Comparison of ENCODE assay signal across 22 cellular contexts in the genomic region with DNA sequence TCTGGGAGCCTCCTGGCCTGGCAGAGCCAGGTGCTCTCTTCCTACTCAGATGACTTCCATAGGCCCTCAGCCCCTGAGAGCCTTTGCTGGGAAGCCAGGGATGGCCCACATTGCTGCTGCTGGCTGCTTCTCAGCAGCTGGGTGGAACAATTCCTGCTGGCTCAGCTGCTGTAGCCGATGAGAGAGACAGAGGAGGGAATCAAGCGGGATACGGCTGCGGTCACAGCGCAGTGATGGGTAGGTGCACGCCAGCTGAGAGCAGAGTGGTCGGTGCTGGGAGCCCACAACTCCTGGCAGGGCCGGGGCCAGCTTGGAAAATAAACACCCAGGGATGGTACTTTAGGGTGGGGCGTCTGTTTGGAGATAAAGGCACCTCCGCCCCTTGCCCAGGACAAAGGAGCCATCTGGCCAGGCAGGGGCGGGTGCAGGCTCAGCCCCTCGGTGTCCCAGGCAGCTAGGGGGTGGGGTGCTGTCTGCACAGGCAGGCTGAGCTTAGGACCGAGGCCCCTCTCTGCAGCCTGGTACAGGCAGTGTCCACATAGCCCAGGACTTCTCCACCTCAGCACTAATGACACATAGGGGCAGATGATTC.
A peak's percentile ranks its signal among the peaks of the same experiment; 100 is the strongest.
DNase-seq lines count a peak whose midpoint lies in the region; ATAC-seq and TF ChIP-seq lines count a peak whose summit lies in the region.
"Had no signal": no experiment of that assay in that cellular context is flagged by ENCODE, and none has a peak within 500 bp of the region (broad histone marks: within the 10 kb centered on the region; RNA-seq: fewer than 3 reads in every experiment).

No MANE protein-coding gene starts in this region.

- H3K9me2 ChIP-seq in GM23248 (ENCODE audit: insufficient read depth): no peaks in the 10 kb centered on the region

- POLR2A ChIA-PET in activated CD8-positive, alpha-beta T cell treated with anti-CD3 and anti-CD28 coated beads, Interleukin-2, amount 10 ng/mL, durations not matched to agents 7 days and 5 days (lab: Charles Lee): interaction anchor here (0.9 kb wide), 1 partner anchor 59 kb away, joined by 5 read pairs; no protein-coding TSS in a partner anchor
- POLR2A ChIA-PET in activated CD8-positive, alpha-beta T cell treated with anti-CD3 and anti-CD28 coated beads for 36 hours (lab: Charles Lee): no interaction called here

- H3K79me2 ChIP-seq in GM23248 (ENCODE audit: insufficient read depth): no peaks in the 10 kb centered on the region

- H3K4me3 Mint-ChIP-seq in activated CD8-positive, alpha-beta T cell treated with anti-CD3 and anti-CD28 coated beads, Interleukin-2, amount 10 ng/mL, durations not matched to agents 7 days and 5 days: no peak overlapping the region
- no peak overlapping the region for H3K4me3 Mint-ChIP-seq in activated CD8-positive, alpha-beta T cell treated with anti-CD3 and anti-CD28 coated beads for 36 hours
- peak overlapping the region; percentile 71 for H3K4me3 Mint-ChIP-seq in glutamatergic neuron (ENCODE audit: unreplicated experiment)
- H3K4me3 Mint-ChIP-seq: activated CD4-positive, alpha-beta T cell treated with anti-CD3 and anti-CD28 coated beads, Interleukin-2, amount 10 ng/mL, durations not matched to agents 24 days and 14 days; activated naive CD4-positive, alpha-beta T cell treated with anti-CD3 and anti-CD28 coated beads, Interleukin-2, amount 50 U/mL, for 24 hours; stimulated activated memory B cell treated with anti-CD40 and anti-IgM and Interleukin-4, amounts not matched to agents 10 μg/mL and 1 μg/mL and 100 μg/mL, for 72 hours had no signal

- peaks cover 5% of the 10 kb centered on the region for H3K9me3 Mint-ChIP-seq in activated CD8-positive, alpha-beta T cell treated with anti-CD3 and anti-CD28 coated beads, Interleukin-2, amount 10 ng/mL, durations not matched to agents 7 days and 5 days (ENCODE audit: insufficient read depth)
- no peaks in the 10 kb centered on the region for H3K9me3 Mint-ChIP-seq in activated CD8-positive, alpha-beta T cell treated with anti-CD3 and anti-CD28 coated beads for 36 hours
- H3K9me3 Mint-ChIP-seq in glutamatergic neuron (ENCODE audit: unreplicated experiment): peaks cover 3% of the 10 kb centered on the region
- H3K9me3 Mint-ChIP-seq: activated naive CD4-positive, alpha-beta T cell treated with anti-CD3 and anti-CD28 coated beads, Interleukin-2, amount 50 U/mL, for 24 hours; stimulated activated memory B cell treated with anti-CD40 and anti-IgM and Interleukin-4, amounts not matched to agents 10 μg/mL and 1 μg/mL and 100 μg/mL, for 72 hours had no signal

- H3K4me2 ChIP-seq in GM23248 (ENCODE audit: unreplicated experiment): no peak overlapping the region

- H4K20me1 ChIP-seq in GM23248 (ENCODE audit: insufficient read depth): no peaks in the 10 kb centered on the region

- H3K27me3 ChIP-seq in testis: no peaks in the 10 kb centered on the region
- no peaks in the 10 kb centered on the region for H3K27me3 ChIP-seq in GM23248 (replicated peaks; ENCODE audit: insufficient read depth)
- H3K27me3 ChIP-seq: MG63, vagina had no signal

- H3K9ac ChIP-seq in GM23248: no peak overlapping the region

- H3K27ac ChIP-seq in testis (no peak overlapping the region), GM23248 (no peak overlapping the region)
- H3K27ac ChIP-seq: vagina, VCaP had no signal

- peaks cover 8% of the 10 kb centered on the region for H3K4me1 ChIP-seq in testis
- H3K4me1 ChIP-seq in GM23248 (ENCODE audit: insufficient read depth): peaks cover 43% of the 10 kb centered on the region

- peaks cover 48% of the 10 kb centered on the region for H3F3A ChIP-seq in GM23248 (ENCODE audit: insufficient read depth)

- no peak for ATAC-seq in activated CD8-positive, alpha-beta T cell treated with anti-CD3 and anti-CD28 coated beads, Interleukin-2, amount 10 ng/mL, durations not matched to agents 7 days and 5 days
- ATAC-seq in activated CD8-positive, alpha-beta T cell treated with anti-CD3 and anti-CD28 coated beads for 36 hours: no peak
- ATAC-seq: stimulated activated memory B cell treated with anti-CD40 and anti-IgM and Interleukin-4, amounts not matched to agents 10 μg/mL and 1 μg/mL and 100 μg/mL, for 72 hours had no signal

- H3K27ac Mint-ChIP-seq in activated CD8-positive, alpha-beta T cell treated with anti-CD3 and anti-CD28 coated beads, Interleukin-2, amount 10 ng/mL, durations not matched to agents 7 days and 5 days: peak overlapping the region; percentile 9
- no peak overlapping the region for H3K27ac Mint-ChIP-seq in activated CD8-positive, alpha-beta T cell treated with anti-CD3 and anti-CD28 coated beads for 36 hours
- H3K27ac Mint-ChIP-seq in glutamatergic neuron (ENCODE audit: unreplicated experiment): peak overlapping the region; percentile 20
- H3K27ac Mint-ChIP-seq: activated CD4-positive, alpha-beta T cell treated with anti-CD3 and anti-CD28 coated beads, Interleukin-2, amount 10 ng/mL, durations not matched to agents 24 days and 14 days; activated naive CD4-positive, alpha-beta T cell treated with anti-CD3 and anti-CD28 coated beads, Interleukin-2, amount 50 U/mL, for 24 hours; stimulated activated memory B cell treated with anti-CD40 and anti-IgM and Interleukin-4, amounts not matched to agents 10 μg/mL and 1 μg/mL and 100 μg/mL, for 72 hours had no signal

- H3K9me3 ChIP-seq in testis (no peaks in the 10 kb centered on the region), GM23248 (ENCODE audit: low read depth) (no peaks in the 10 kb centered on the region)
- H3K9me3 ChIP-seq: vagina had no signal

- 50 to 56% methylated on average over 10 to 13 of the region's 13 CpGs for WGBS in testis, 2 donors
- WGBS in GM23248 (ENCODE audit: low coverage in 1 of 2, low lambda C conversion rate in 2 of 2, missing lambda C conversion rate in 2 of 2), 2 experiments: 43 to 62% methylated on average over 12 of the region's 13 CpGs

- CTCF ChIA-PET in activated CD8-positive, alpha-beta T cell treated with anti-CD3 and anti-CD28 coated beads, Interleukin-2, amount 10 ng/mL, durations not matched to agents 7 days and 5 days (lab: Charles Lee): no interaction called here
- CTCF ChIA-PET in activated CD8-positive, alpha-beta T cell treated with anti-CD3 and anti-CD28 coated beads for 36 hours (lab: Charles Lee): no interaction called here

- H3K4me1 Mint-ChIP-seq in activated CD8-positive, alpha-beta T cell treated with anti-CD3 and anti-CD28 coated beads, Interleukin-2, amount 10 ng/mL, durations not matched to agents 7 days and 5 days (ENCODE audit: low read depth): no peaks in the 10 kb centered on the region
- H3K4me1 Mint-ChIP-seq in activated CD8-positive, alpha-beta T cell treated with anti-CD3 and anti-CD28 coated beads for 36 hours (ENCODE audit: low read depth): no peaks in the 10 kb centered on the region
- H3K4me1 Mint-ChIP-seq in glutamatergic neuron (ENCODE audit: low read depth, unreplicated experiment): peaks cover 14% of the 10 kb centered on the region
- H3K4me1 Mint-ChIP-seq: activated CD4-positive, alpha-beta T cell treated with anti-CD3 and anti-CD28 coated beads, Interleukin-2, amount 10 ng/mL, durations not matched to agents 24 days and 14 days; activated naive CD4-positive, alpha-beta T cell treated with anti-CD3 and anti-CD28 coated beads, Interleukin-2, amount 50 U/mL, for 24 hours; stimulated activated memory B cell treated with anti-CD40 and anti-IgM and Interleukin-4, amounts not matched to agents 10 μg/mL and 1 μg/mL and 100 μg/mL, for 72 hours had no signal

- in situ Hi-C loops in GM23248 (cut with MboI): no loop called here

- TF ChIP-seq CTCF in activated CD8-positive, alpha-beta T cell treated with anti-CD3 and anti-CD28 coated beads for 36 hours (IDR thresholded peaks at IDR 0.05): no peak
- TF ChIP-seq CTCF in glutamatergic neuron (IDR thresholded peaks at IDR 0.05; ENCODE audit: partially characterized antibody, unreplicated experiment) (no peak), testis (IDR thresholded peaks at IDR 0.05) (no peak)

- no peaks in the 10 kb centered on the region for H3K36me3 ChIP-seq in testis (ENCODE audit: low read depth, missing control alignments)
- no peaks in the 10 kb centered on the region for H3K36me3 ChIP-seq in GM23248 (ENCODE audit: low read depth)
- H3K36me3 ChIP-seq: MG63, vagina had no signal

- no peak overlapping the region for H2AFZ ChIP-seq in GM23248

- TF ChIP-seq POLR2A in testis (IDR thresholded peaks at IDR 0.05): no peak

- no peak overlapping the region for H3K4me3 ChIP-seq in testis
- H3K4me3 ChIP-seq in GM23248: no peak overlapping the region
- H3K4me3 ChIP-seq: MG63, vagina had no signal

- intact Hi-C loops in activated CD8-positive, alpha-beta T cell treated with anti-CD3 and anti-CD28 coated beads for 36 hours (cut with micrococcal nuclease): no loop called here
- intact Hi-C loops in testis (cut with DNase I; ENCODE audit: low total_unique reads): no loop called here

- peaks cover 3% of the 10 kb centered on the region for H3K27me3 Mint-ChIP-seq in activated CD8-positive, alpha-beta T cell treated with anti-CD3 and anti-CD28 coated beads, Interleukin-2, amount 10 ng/mL, durations not matched to agents 7 days and 5 days (ENCODE audit: low read depth)
- peaks cover 9% of the 10 kb centered on the region for H3K27me3 Mint-ChIP-seq in activated CD8-positive, alpha-beta T cell treated with anti-CD3 and anti-CD28 coated beads for 36 hours
- H3K27me3 Mint-ChIP-seq in glutamatergic neuron (ENCODE audit: unreplicated experiment): peaks cover 9% of the 10 kb centered on the region
- H3K27me3 Mint-ChIP-seq: stimulated activated memory B cell treated with anti-CD40 and anti-IgM and Interleukin-4, amounts not matched to agents 10 μg/mL and 1 μg/mL and 100 μg/mL, for 72 hours had no signal

- DNase-seq in activated CD8-positive, alpha-beta T cell treated with anti-CD3 and anti-CD28 coated beads, Interleukin-2, amount 10 ng/mL, durations not matched to agents 7 days and 5 days: no peak
- no peak for DNase-seq in activated CD8-positive, alpha-beta T cell treated with anti-CD3 and anti-CD28 coated beads for 36 hours
- DNase-seq in NCI-H446 treated with DMSO at 0.1 percent for 48 hours (lab: John Stamatoyannopoulos, UW) (peak; percentile 52), glutamatergic neuron (peak; percentile 44), testis (peak; percentile 47), GM23248 (no peak), NCI-H2171 treated with DMSO at 0.1 percent for 48 hours (lab: John Stamatoyannopoulos, UW) (no peak)
- no peak for DNase-seq in stimulated activated CD4-positive, alpha-beta T cell treated with anti-CD3 and anti-CD28 coated beads, Interleukin-2, amount 100 ng/mL, for 48 hours
- DNase-seq: ACHN; activated CD4-positive, alpha-beta T cell treated with anti-CD3 and anti-CD28 coated beads, Interleukin-2, amount 10 ng/mL, durations not matched to agents 24 days and 14 days; Calu3; EL; KBM-7; kidney glomerular epithelial cell; MG63; NCI-H2107; NCI-H526 treated with DMSO at 0.1 percent for 48 hours; RPMI8226 had no signal

- H3K36me3 Mint-ChIP-seq in activated CD8-positive, alpha-beta T cell treated with anti-CD3 and anti-CD28 coated beads, Interleukin-2, amount 10 ng/mL, durations not matched to agents 7 days and 5 days (ENCODE audit: low read depth): no peaks in the 10 kb centered on the region
- no peaks in the 10 kb centered on the region for H3K36me3 Mint-ChIP-seq in activated CD8-positive, alpha-beta T cell treated with anti-CD3 and anti-CD28 coated beads for 36 hours (ENCODE audit: low read depth)
- H3K36me3 Mint-ChIP-seq in glutamatergic neuron (ENCODE audit: unreplicated experiment): peaks cover 9% of the 10 kb centered on the region
- H3K36me3 Mint-ChIP-seq: activated naive CD4-positive, alpha-beta T cell treated with anti-CD3 and anti-CD28 coated beads, Interleukin-2, amount 50 U/mL, for 24 hours; stimulated activated memory B cell treated with anti-CD40 and anti-IgM and Interleukin-4, amounts not matched to agents 10 μg/mL and 1 μg/mL and 100 μg/mL, for 72 hours had no signal

Comparison
In these comparisons a context has a peak if more than half of its experiments do, and no peak if none do; other contexts are left out.
1. DNase-seq: peak in NCI-H446 treated with DMSO at 0.1 percent for 48 hours (single experiment), glutamatergic neuron (single experiment) and testis (single experiment); none in activated CD8-positive, alpha-beta T cell treated with anti-CD3 and anti-CD28 coated beads, Interleukin-2, amount 10 ng/mL, durations not matched to agents 7 days and 5 days (single experiment), activated CD8-positive, alpha-beta T cell treated with anti-CD3 and anti-CD28 coated beads for 36 hours (single experiment), GM23248 (single experiment), stimulated activated CD4-positive, alpha-beta T cell treated with anti-CD3 and anti-CD28 coated beads, Interleukin-2, amount 100 ng/mL, for 48 hours (0 of 2) and NCI-H2171 treated with DMSO at 0.1 percent for 48 hours (single experiment).